In the genomic region with DNA sequence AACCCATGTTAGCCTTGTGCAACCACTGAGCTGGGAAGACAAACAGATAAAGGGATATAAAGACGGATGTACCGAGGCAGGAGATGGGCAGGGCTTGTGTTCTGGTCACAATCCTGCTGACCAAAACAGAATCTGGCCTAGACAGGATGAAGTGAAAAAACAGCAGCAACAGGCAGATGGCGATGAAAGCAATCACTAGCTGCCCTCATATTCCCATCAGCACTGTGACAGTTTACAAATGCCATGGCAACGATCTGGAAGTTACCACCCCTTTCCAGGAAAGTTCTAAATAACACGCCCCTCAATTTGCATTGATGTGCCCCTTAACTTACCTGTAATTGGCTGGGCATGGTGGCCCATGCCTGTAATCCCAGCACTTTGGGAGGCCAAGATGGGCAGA, we compare ENCODE assay signal across 1 cellular context.
TF ChIP-seq lines count a peak whose summit lies in the region.

No MANE protein-coding gene starts in this region.

TF ChIP-seq in GM23338, 12 proteins besides CTCF, POLR2A, EP300 and RAD21 (continued from another document):
- TF ChIP-seq, protein P1, sequence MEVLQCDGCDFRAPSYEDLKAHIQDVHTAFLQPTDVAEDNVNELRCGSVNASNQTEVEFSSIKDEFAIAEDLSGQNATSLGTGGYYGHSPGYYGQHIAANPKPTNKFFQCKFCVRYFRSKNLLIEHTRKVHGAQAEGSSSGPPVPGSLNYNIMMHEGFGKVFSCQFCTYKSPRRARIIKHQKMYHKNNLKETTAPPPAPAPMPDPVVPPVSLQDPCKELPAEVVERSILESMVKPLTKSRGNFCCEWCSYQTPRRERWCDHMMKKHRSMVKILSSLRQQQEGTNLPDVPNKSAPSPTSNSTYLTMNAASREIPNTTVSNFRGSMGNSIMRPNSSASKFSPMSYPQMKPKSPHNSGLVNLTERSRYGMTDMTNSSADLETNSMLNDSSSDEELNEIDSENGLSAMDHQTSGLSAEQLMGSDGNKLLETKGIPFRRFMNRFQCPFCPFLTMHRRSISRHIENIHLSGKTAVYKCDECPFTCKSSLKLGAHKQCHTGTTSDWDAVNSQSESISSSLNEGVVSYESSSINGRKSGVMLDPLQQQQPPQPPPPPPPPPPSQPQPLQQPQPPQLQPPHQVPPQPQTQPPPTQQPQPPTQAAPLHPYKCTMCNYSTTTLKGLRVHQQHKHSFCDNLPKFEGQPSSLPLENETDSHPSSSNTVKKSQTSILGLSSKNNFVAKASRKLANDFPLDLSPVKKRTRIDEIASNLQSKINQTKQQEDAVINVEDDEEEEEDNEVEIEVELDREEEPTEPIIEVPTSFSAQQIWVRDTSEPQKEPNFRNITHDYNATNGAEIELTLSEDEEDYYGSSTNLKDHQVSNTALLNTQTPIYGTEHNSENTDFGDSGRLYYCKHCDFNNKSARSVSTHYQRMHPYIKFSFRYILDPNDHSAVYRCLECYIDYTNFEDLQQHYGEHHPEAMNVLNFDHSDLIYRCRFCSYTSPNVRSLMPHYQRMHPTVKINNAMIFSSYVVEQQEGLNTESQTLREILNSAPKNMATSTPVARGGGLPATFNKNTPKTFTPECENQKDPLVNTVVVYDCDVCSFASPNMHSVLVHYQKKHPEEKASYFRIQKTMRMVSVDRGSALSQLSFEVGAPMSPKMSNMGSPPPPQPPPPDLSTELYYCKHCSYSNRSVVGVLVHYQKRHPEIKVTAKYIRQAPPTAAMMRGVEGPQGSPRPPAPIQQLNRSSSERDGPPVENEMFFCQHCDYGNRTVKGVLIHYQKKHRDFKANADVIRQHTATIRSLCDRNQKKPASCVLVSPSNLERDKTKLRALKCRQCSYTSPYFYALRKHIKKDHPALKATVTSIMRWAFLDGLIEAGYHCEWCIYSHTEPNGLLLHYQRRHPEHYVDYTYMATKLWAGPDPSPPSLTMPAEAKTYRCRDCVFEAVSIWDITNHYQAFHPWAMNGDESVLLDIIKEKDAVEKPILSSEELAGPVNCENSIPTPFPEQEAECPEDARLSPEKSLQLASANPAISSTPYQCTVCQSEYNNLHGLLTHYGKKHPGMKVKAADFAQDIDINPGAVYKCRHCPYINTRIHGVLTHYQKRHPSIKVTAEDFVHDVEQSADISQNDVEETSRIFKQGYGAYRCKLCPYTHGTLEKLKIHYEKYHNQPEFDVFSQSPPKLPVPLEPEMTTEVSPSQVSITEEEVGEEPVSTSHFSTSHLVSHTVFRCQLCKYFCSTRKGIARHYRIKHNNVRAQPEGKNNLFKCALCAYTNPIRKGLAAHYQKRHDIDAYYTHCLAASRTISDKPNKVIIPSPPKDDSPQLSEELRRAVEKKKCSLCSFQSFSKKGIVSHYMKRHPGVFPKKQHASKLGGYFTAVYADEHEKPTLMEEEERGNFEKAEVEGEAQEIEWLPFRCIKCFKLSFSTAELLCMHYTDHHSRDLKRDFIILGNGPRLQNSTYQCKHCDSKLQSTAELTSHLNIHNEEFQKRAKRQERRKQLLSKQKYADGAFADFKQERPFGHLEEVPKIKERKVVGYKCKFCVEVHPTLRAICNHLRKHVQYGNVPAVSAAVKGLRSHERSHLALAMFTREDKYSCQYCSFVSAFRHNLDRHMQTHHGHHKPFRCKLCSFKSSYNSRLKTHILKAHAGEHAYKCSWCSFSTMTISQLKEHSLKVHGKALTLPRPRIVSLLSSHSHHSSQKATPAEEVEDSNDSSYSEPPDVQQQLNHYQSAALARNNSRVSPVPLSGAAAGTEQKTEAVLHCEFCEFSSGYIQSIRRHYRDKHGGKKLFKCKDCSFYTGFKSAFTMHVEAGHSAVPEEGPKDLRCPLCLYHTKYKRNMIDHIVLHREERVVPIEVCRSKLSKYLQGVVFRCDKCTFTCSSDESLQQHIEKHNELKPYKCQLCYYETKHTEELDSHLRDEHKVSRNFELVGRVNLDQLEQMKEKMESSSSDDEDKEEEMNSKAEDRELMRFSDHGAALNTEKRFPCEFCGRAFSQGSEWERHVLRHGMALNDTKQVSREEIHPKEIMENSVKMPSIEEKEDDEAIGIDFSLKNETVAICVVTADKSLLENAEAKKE (CRISPR knock-in tag; IDR thresholded peaks at IDR 0.05), result no peak
